ENCODE assay signal across 17 cellular contexts in the genomic region with DNA sequence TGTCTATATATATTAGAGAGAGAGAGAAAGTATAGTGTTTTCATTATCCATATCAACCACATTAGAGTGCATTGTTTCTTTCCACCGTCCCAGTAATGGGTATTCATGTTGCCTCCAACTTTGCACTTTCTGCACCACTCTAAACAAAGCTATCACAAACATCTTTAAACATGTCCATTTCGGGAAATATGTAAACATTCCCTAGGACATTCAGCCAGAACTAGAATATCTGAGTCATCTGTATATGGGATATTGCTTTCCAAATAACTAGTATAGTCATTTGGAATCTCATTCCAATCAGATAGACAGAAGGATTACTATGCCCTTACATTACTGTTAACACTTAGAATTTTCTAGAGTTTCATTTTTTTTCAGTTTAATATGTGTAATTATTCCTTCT.
DNase-seq lines count a peak whose midpoint lies in the region; ATAC-seq and TF ChIP-seq lines count a peak whose summit lies in the region.
"Had no signal": no experiment of that assay in that cellular context is flagged by ENCODE, and none has a peak within 500 bp of the region (broad histone marks: within the 10 kb centered on the region; RNA-seq: fewer than 3 reads in every experiment).

No MANE protein-coding gene starts in this region.

- dilution Hi-C loops in IMR-90 (cut with HindIII; ENCODE audit: low sequenced_read_pairs, unreplicated experiment): no loop called here

- no peak overlapping the region for H3K4me2 ChIP-seq in IMR-90 (ENCODE audit: low read depth, low read length)
- H3K4me2 ChIP-seq: GM23338 had no signal

- H3K27ac ChIP-seq in IMR-90 (ENCODE audit: insufficient read depth, low read length): peak overlapping the region; percentile 76; the same call in 1 of the 2 replicates
- no peak overlapping the region for H3K27ac ChIP-seq in WERI-Rb-1
- no peak overlapping the region for H3K27ac ChIP-seq in caudate nucleus (ENCODE audit: low read depth, low read length)
- H3K27ac ChIP-seq: SJCRH30 had no signal

- H2AK9ac ChIP-seq in IMR-90 (replicated peaks; ENCODE audit: low read depth, low read length, poor library complexity): no peak overlapping the region

- H2BK20ac ChIP-seq in IMR-90 (ENCODE audit: low read depth, low read length): no peak overlapping the region

- 0 out of 2 replicates have a peak overlapping the region, but pooled peaks have one; percentile 57 for H3K56ac ChIP-seq in IMR-90 (ENCODE audit: extremely low read depth, insufficient read depth, low read length)

- no peak for TF ChIP-seq CTCF in AG04449 (IDR thresholded peaks at IDR 0.05; ENCODE audit: insufficient read depth, low read length, missing control alignments)
- TF ChIP-seq CTCF in IMR-90 (conservative IDR thresholded peaks at IDR 0.05; ENCODE audit: low read depth, low read length): no peak
- TF ChIP-seq CTCF in astrocyte of the spinal cord (IDR thresholded peaks at IDR 0.05; ENCODE audit: low read depth, low read length): no peak
- TF ChIP-seq CTCF in fibroblast of pulmonary artery (IDR thresholded peaks at IDR 0.05; ENCODE audit: low read length, missing control alignments): no peak
- TF ChIP-seq CTCF in WERI-Rb-1 (IDR thresholded peaks at IDR 0.05; ENCODE audit: low read depth, low read length): no peak

- TF ChIP-seq RAD21 in IMR-90 (IDR thresholded peaks at IDR 0.05; ENCODE audit: low read length): no peak

- in situ Hi-C loops in IMR-90 (cut with MboI; ENCODE audit: low sequenced_read_pairs): no loop called here
- in situ Hi-C loops in astrocyte of the spinal cord (cut with HindIII; ENCODE audit: low sequenced_read_pairs): no loop called here

- no peak overlapping the region for H3K4ac ChIP-seq in IMR-90 (ENCODE audit: low read depth, low read length)

- H4K5ac ChIP-seq in IMR-90 (ENCODE audit: low read depth, low read length): no peak overlapping the region

- no peaks in the 10 kb centered on the region for H3K27me3 ChIP-seq in IMR-90 (ENCODE audit: control insufficient read depth, insufficient read depth, low read length)
- H3K27me3 ChIP-seq in WERI-Rb-1 (ENCODE audit: insufficient read depth, low read depth, severe bottlenecking): peaks cover 5% of the 10 kb centered on the region
- H3K27me3 ChIP-seq: BE2C, SJCRH30 had no signal

- H4K8ac ChIP-seq in IMR-90 (ENCODE audit: low read depth in 2 of 2, low read length in 2 of 2): no peak overlapping the region

- DNase-seq in AG04449 (ENCODE audit: low read depth, low spot score) (peak; percentile 10), IMR-90 (peak; percentile 78), astrocyte of the spinal cord (ENCODE audit: low read depth, low spot score) (peak; percentile 22), fibroblast of pulmonary artery (ENCODE audit: low read depth) (peak; percentile 18), WERI-Rb-1 (no peak), caudate nucleus (lab: John Stamatoyannopoulos, UW) (no peak), NCI-H774 (lab: John Stamatoyannopoulos, UW) (no peak), Right ventricle myocardium superior (no peak)
- DNase-seq: BE2C; CD4-positive, alpha-beta memory T cell; DND-41; GDM1; KBM-7; NCI-H2029; NCI-H510A treated with DMSO at 0.1 percent for 48 hours; SJCRH30 had no signal

- H4K91ac ChIP-seq in IMR-90 (ENCODE audit: insufficient read depth, low read depth, low read length): no peak overlapping the region

- H2BK120ac ChIP-seq in IMR-90 (ENCODE audit: low read depth, low read length): no peak overlapping the region

- H3K9me1 ChIP-seq in IMR-90 (ENCODE audit: insufficient read depth, low read length): no peaks in the 10 kb centered on the region

- H3K9me3 ChIP-seq in IMR-90 (ENCODE audit: control insufficient read depth, insufficient read depth, low read length) (peaks cover 2% of the 10 kb centered on the region; the same call in 1 of the 2 replicates), WERI-Rb-1 (ENCODE audit: severe bottlenecking) (no peaks in the 10 kb centered on the region)
- H3K9me3 ChIP-seq: BE2C, SJCRH30 had no signal

- H2AFZ ChIP-seq in IMR-90 (replicated peaks; ENCODE audit: low read length, poor library complexity): no peak overlapping the region
- H2AFZ ChIP-seq: GM23338 had no signal

- POLR2A ChIA-PET in AG04449 (lab: Yijun Ruan, JAX) (no interaction called here), IMR-90 (lab: Charles Lee; ENCODE audit: unreplicated experiment) (no interaction called here)

- intact Hi-C loops in IMR-90 (cut with micrococcal nuclease) (no loop called here), Right ventricle myocardium superior (cut with DNase I) (no loop called here)

- H3K4me3 ChIP-seq in AG04449 (ENCODE audit: low read depth, low read length) (no peak overlapping the region), IMR-90 (ENCODE audit: insufficient read depth, low read depth, low read length) (no peak overlapping the region), astrocyte of the spinal cord (ENCODE audit: low read depth, low read length) (no peak overlapping the region), fibroblast of pulmonary artery (replicated peaks; ENCODE audit: low read depth, low read length) (no peak overlapping the region), WERI-Rb-1 (ENCODE audit: low read depth, low read length) (no peak overlapping the region)
- H3K4me3 ChIP-seq: GM23338, SJCRH30 had no signal

- no peak overlapping the region for H3K9ac ChIP-seq in IMR-90 (ENCODE audit: low read depth, low read length)

- no peak overlapping the region for H2BK15ac ChIP-seq in IMR-90 (ENCODE audit: low read depth, low read length)

- H3K79me1 ChIP-seq in IMR-90 (ENCODE audit: low read depth in 1 of 2, low read length in 2 of 2): no peaks in the 10 kb centered on the region

- BruUV-seq in IMR-90 (replicated peaks; lab: Mats Ljungman, UMichigan): no TSS peak

- no peak for TF ChIP-seq POLR2A in IMR-90 (IDR thresholded peaks at IDR 0.05; ENCODE audit: low read depth, low read length)

- no peaks in the 10 kb centered on the region for H4K20me1 ChIP-seq in IMR-90 (ENCODE audit: insufficient read depth, low read length)

- WGBS in IMR-90 (ENCODE audit: extremely low coverage in 2 of 2, insufficient read length in 1 of 2), 2 experiments: no CpG with 5 or more reads among the region's 2 CpGs

- H3K18ac ChIP-seq in IMR-90 (ENCODE audit: low read depth, low read length): no peak overlapping the region; the same call in 1 of the 2 replicates

- no peaks in the 10 kb centered on the region for H3K36me3 ChIP-seq in IMR-90 (ENCODE audit: control insufficient read depth, insufficient read depth, low read length)
- H3K36me3 ChIP-seq in WERI-Rb-1: no peaks in the 10 kb centered on the region
- H3K36me3 ChIP-seq: BE2C, SJCRH30 had no signal

- no peak overlapping the region for H3K23ac ChIP-seq in IMR-90 (ENCODE audit: low read depth, low read length)

- ATAC-seq in IMR-90 (ENCODE audit: low read depth) (peak; percentile 88), Right ventricle myocardium superior (ENCODE audit: poor library complexity) (no peak)
- ATAC-seq: GM23338 had no signal

- no peaks in the 10 kb centered on the region; the same call in 1 of the 2 replicates for H3K4me1 ChIP-seq in IMR-90 (ENCODE audit: control insufficient read depth, insufficient read depth, low read length)
- H3K4me1 ChIP-seq: BE2C, SJCRH30 had no signal

- CTCF ChIA-PET in AG04449 (lab: Yijun Ruan, JAX) (no interaction called here), IMR-90 (lab: Yijun Ruan, JAX) (no interaction called here)

- H2AK5ac ChIP-seq in IMR-90 (ENCODE audit: low read depth, low read length): no peak overlapping the region

- peak overlapping the region; percentile 92 for H2BK5ac ChIP-seq in IMR-90 (ENCODE audit: low read depth, low read length, poor library complexity, severe bottlenecking)

- no peak overlapping the region for H3K14ac ChIP-seq in IMR-90 (replicated peaks; ENCODE audit: low read depth, low read length)

TF ChIP-seq in IMR-90, 13 proteins besides CTCF, POLR2A, EP300 and RAD21:
- TF ChIP-seq FOS (IDR thresholded peaks at IDR 0.05; ENCODE audit: low read depth, low read length) (peak; percentile 54; the same call in 1 of the 2 replicates), BHLHE40 (IDR thresholded peaks at IDR 0.05; ENCODE audit: low read depth, low read length) (no peak), CEBPB (IDR thresholded peaks at IDR 0.05; ENCODE audit: low read depth, low read length) (0 out of 2 replicates have a peak, but pooled peaks have one; percentile 13), NFE2L2 (IDR thresholded peaks at IDR 0.05; ENCODE audit: low read depth, low read length) (peak; percentile 18; the same call in 1 of the 2 replicates)

Comparison
In these comparisons a context has a peak if more than half of its experiments do, and no peak if none do; other contexts are left out.
1. DNase-seq: peak in AG04449 (single experiment), IMR-90 (single experiment), astrocyte of the spinal cord (single experiment) and fibroblast of pulmonary artery (single experiment); none in WERI-Rb-1 (single experiment), caudate nucleus (0 of 61), NCI-H774 (single experiment) and Right ventricle myocardium superior (single experiment).